ENCODE assay signal across 1 cellular context in genomic region chr1:234986750-234987414, GRCh38.
TF ChIP-seq lines count a peak whose summit lies in the region.

No MANE protein-coding gene starts in this region.

TF ChIP-seq in HepG2, 621 proteins besides CTCF, POLR2A, EP300 and RAD21 (continued from another document):
- TF ChIP-seq FOXK1 (CRISPR knock-in tag; IDR thresholded peaks at IDR 0.05; ENCODE audit: borderline replicate concordance, low read depth) (peak; percentile 43; the same call in 1 of the 2 replicates), KDM5B (CRISPR knock-in tag; IDR thresholded peaks at IDR 0.05; ENCODE audit: borderline replicate concordance) (no peak), FOSL1 (CRISPR knock-in tag; IDR thresholded peaks at IDR 0.05; ENCODE audit: borderline replicate concordance) (no peak), PRPF4 (IDR thresholded peaks at IDR 0.05; ENCODE audit: low read depth, low read length, poor library complexity, severe bottlenecking) (no peak), POLR2G (IDR thresholded peaks at IDR 0.05; ENCODE audit: low read depth, low read length) (no peak; the same call in none of the 2 replicates), TBL1XR1 (IDR thresholded peaks at IDR 0.05; ENCODE audit: borderline replicate concordance, low read length, partially characterized antibody) (no peak), NFYB (CRISPR knock-in tag; IDR thresholded peaks at IDR 0.05) (no peak), ZNF816 (CRISPR knock-in tag; IDR thresholded peaks at IDR 0.05; ENCODE audit: borderline replicate concordance) (no peak), BRF2 (CRISPR knock-in tag; IDR thresholded peaks at IDR 0.05) (no peak), GLI4 (CRISPR knock-in tag; IDR thresholded peaks at IDR 0.05; ENCODE audit: borderline replicate concordance) (no peak), PCBP2 (optimal IDR thresholded peaks at IDR 0.05; ENCODE audit: low read depth, low read length, poor library complexity, severe bottlenecking) (no peak), PBX2 (CRISPR knock-in tag; IDR thresholded peaks at IDR 0.05) (no peak), ATF3 (CRISPR knock-in tag; IDR thresholded peaks at IDR 0.05) (no peak), GABPB1 (CRISPR knock-in tag; IDR thresholded peaks at IDR 0.05) (no peak; the same call in 1 of the 2 replicates), ZNF530 (CRISPR knock-in tag; IDR thresholded peaks at IDR 0.05; ENCODE audit: low read depth) (no peak), SNAPC2 (CRISPR knock-in tag; IDR thresholded peaks at IDR 0.05) (0 out of 2 replicates have a peak, but pooled peaks have one; percentile 27), ZBTB44 (CRISPR knock-in tag; IDR thresholded peaks at IDR 0.05) (no peak), DMAP1 (CRISPR knock-in tag; IDR thresholded peaks at IDR 0.05) (peak; percentile 24; the same call in 1 of the 2 replicates), FOXA1 (IDR thresholded peaks at IDR 0.05) (no peak), FOXA1 (CRISPR knock-in tag; IDR thresholded peaks at IDR 0.05) (no peak), GABPA (IDR thresholded peaks at IDR 0.05; ENCODE audit: low read depth, low read length) (no peak), GABPA (CRISPR knock-in tag; IDR thresholded peaks at IDR 0.05; ENCODE audit: low read depth) (peak; percentile 47; the same call in 1 of the 2 replicates), KDM1A (CRISPR knock-in tag; IDR thresholded peaks at IDR 0.05) (no peak), ZNF121 (CRISPR knock-in tag; IDR thresholded peaks at IDR 0.05) (no peak), REPIN1 (CRISPR knock-in tag; IDR thresholded peaks at IDR 0.05; ENCODE audit: borderline replicate concordance, low read depth) (no peak), MLX (CRISPR knock-in tag; IDR thresholded peaks at IDR 0.05) (no peak), BORCS8-MEF2B (CRISPR knock-in tag; IDR thresholded peaks at IDR 0.05) (0 out of 2 replicates have a peak, but pooled peaks have one; percentile 9), ZNF639 (CRISPR knock-in tag; conservative IDR thresholded peaks at IDR 0.05) (no peak), JUND (CRISPR knock-in tag; IDR thresholded peaks at IDR 0.05) (no peak), GRHL1 (CRISPR knock-in tag; conservative IDR thresholded peaks at IDR 0.05) (no peak), EZH2 (conservative IDR thresholded peaks at IDR 0.05; ENCODE audit: low read depth, low read length) (no peak), MLXIP (CRISPR knock-in tag; IDR thresholded peaks at IDR 0.05; ENCODE audit: borderline replicate concordance) (no peak), TERF1 (CRISPR knock-in tag; IDR thresholded peaks at IDR 0.05) (no peak), CERS6 (CRISPR knock-in tag; IDR thresholded peaks at IDR 0.05) (no peak), PLRG1 (conservative IDR thresholded peaks at IDR 0.05) (no peak), ARNT (IDR thresholded peaks at IDR 0.05) (no peak)
